Comparison of ENCODE assay signal across 19 cellular contexts in the genomic region with DNA sequence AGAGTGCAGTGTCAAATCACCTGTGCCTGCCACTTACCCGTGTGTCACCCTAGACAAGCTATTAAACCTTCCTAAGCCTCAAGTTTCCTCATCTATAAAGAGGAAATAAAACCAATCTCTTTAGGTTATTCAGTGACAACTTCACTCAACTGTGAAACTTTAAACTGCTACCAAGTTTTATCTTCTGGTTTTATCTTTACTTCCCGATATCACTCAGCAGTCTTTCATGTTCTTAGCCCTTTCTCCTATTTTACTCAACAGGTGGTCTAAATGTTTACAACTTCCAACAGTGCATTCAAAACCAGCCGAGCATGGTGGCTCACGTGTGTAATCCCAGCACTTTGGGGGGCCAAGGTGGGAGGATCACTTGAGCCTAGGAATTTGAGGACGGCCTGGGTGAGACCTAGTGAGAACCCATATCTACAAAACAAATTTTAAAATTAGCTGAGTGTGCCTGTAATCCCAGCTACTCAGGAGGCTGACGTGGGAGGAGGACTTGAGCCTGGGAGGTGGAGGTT. TPM values are rescaled to one million over a fixed set of nuclear protein-coding genes. Genes with fewer than 3 reads are reported as not detected.
DNase-seq lines count a peak whose midpoint lies in the region; ATAC-seq, FAIRE-seq and TF ChIP-seq lines count a peak whose summit lies in the region.
"Had no signal": no experiment of that assay in that cellular context is flagged by ENCODE, and none has a peak within 500 bp of the region (broad histone marks: within the 10 kb centered on the region; RNA-seq: fewer than 3 reads in every experiment).

No MANE protein-coding gene starts in this region.

- peaks cover 12% of the 10 kb centered on the region for H3K4me1 Mint-ChIP-seq in activated T-cell treated with anti-CD3 and anti-CD28 coated beads, Interleukin-2, amount 50 U/mL, for 4 hours (ENCODE audit: low read depth)
- peaks cover 13% of the 10 kb centered on the region for H3K4me1 Mint-ChIP-seq in activated T-helper 17 cell treated with anti-CD3 and anti-CD28 coated beads, Interleukin-2, amount 50 U/mL, for 72 hours
- peaks cover 19% of the 10 kb centered on the region for H3K4me1 Mint-ChIP-seq in stimulated activated memory B cell treated with anti-CD40 and anti-IgM and Interleukin-4, amounts not matched to agents 10 μg/mL and 1 μg/mL and 100 μg/mL, for 72 hours
- H3K4me1 Mint-ChIP-seq in progenitor cell of endocrine pancreas (ENCODE audit: low read depth): peaks cover 9% of the 10 kb centered on the region

- peak; percentile 62 to 73 for ATAC-seq in activated T-cell treated with anti-CD3 and anti-CD28 coated beads, Interleukin-2, amount 50 U/mL, for 4 hours
- ATAC-seq in HG02678 (IDR thresholded peaks at IDR 0.05; ENCODE audit: unreplicated experiment): peak; percentile 67
- peak; percentile 63 for ATAC-seq in activated T-helper 17 cell treated with anti-CD3 and anti-CD28 coated beads, Interleukin-2, amount 50 U/mL, for 72 hours (replicated peaks)
- peak; percentile 34 for ATAC-seq in stimulated activated memory B cell treated with anti-CD40 and anti-IgM and Interleukin-4, amounts not matched to agents 10 μg/mL and 1 μg/mL and 100 μg/mL, for 72 hours
- ATAC-seq: heart right ventricle had no signal

- no peak overlapping the region for H3K4me3 Mint-ChIP-seq in activated T-cell treated with anti-CD3 and anti-CD28 coated beads, Interleukin-2, amount 50 U/mL, for 4 hours
- H3K4me3 Mint-ChIP-seq in activated T-helper 17 cell treated with anti-CD3 and anti-CD28 coated beads, Interleukin-2, amount 50 U/mL, for 72 hours: no peak overlapping the region
- H3K4me3 Mint-ChIP-seq in stimulated activated memory B cell treated with anti-CD40 and anti-IgM and Interleukin-4, amounts not matched to agents 10 μg/mL and 1 μg/mL and 100 μg/mL, for 72 hours: no peak overlapping the region
- H3K4me3 Mint-ChIP-seq in progenitor cell of endocrine pancreas (ENCODE audit: low read depth): no peak overlapping the region
- H3K4me3 Mint-ChIP-seq: activated T-helper 1 cell treated with anti-CD3 and anti-CD28 coated beads, Interleukin-12 subunit alpha, Interleukin-12 subunit beta, Interleukin-2, Interleukin-4 antibody, amounts not matched to agents 30 ng/mL and 10 ng/mL and 1 ng/mL, durations not matched to agents 14 hours and 24 hours and 36 hours had no signal

- no peaks in the 10 kb centered on the region for H3K36me3 ChIP-seq in small intestine (ENCODE audit: control insufficient read depth in 2 of 2, insufficient read depth in 2 of 2, low read length in 2 of 2)
- H3K36me3 ChIP-seq: ascending aorta, heart right ventricle, prostate gland, thyroid gland had no signal

- H3K36me3 Mint-ChIP-seq in activated T-cell treated with anti-CD3 and anti-CD28 coated beads, Interleukin-2, amount 50 U/mL, for 4 hours (ENCODE audit: insufficient read depth): no peaks in the 10 kb centered on the region
- H3K36me3 Mint-ChIP-seq in activated T-helper 17 cell treated with anti-CD3 and anti-CD28 coated beads, Interleukin-2, amount 50 U/mL, for 72 hours (ENCODE audit: low read depth): no peaks in the 10 kb centered on the region
- no peaks in the 10 kb centered on the region for H3K36me3 Mint-ChIP-seq in stimulated activated memory B cell treated with anti-CD40 and anti-IgM and Interleukin-4, amounts not matched to agents 10 μg/mL and 1 μg/mL and 100 μg/mL, for 72 hours
- H3K36me3 Mint-ChIP-seq in progenitor cell of endocrine pancreas (ENCODE audit: insufficient read depth): no peaks in the 10 kb centered on the region

- H3K27ac ChIP-seq in small intestine (ENCODE audit: low read depth in 1 of 2, low read length in 1 of 2): no peak overlapping the region
- H3K27ac ChIP-seq: ascending aorta, coronary artery, heart right ventricle, prostate gland, thyroid gland, VCaP had no signal

- FAIRE-seq in small intestine (lab: Jason Lieb, UNC): no peak

- no peaks in the 10 kb centered on the region for H3K9me3 ChIP-seq in small intestine (ENCODE audit: control insufficient read depth, low read depth)
- H3K9me3 ChIP-seq: ascending aorta, heart right ventricle, prostate gland, SK-N-SH, thyroid gland had no signal

- peaks cover 19% of the 10 kb centered on the region for H3K27me3 Mint-ChIP-seq in activated T-cell treated with anti-CD3 and anti-CD28 coated beads, Interleukin-2, amount 50 U/mL, for 4 hours (ENCODE audit: low read depth)
- peaks cover 24% of the 10 kb centered on the region for H3K27me3 Mint-ChIP-seq in activated T-helper 17 cell treated with anti-CD3 and anti-CD28 coated beads, Interleukin-2, amount 50 U/mL, for 72 hours
- peaks cover 17% of the 10 kb centered on the region for H3K27me3 Mint-ChIP-seq in stimulated activated memory B cell treated with anti-CD40 and anti-IgM and Interleukin-4, amounts not matched to agents 10 μg/mL and 1 μg/mL and 100 μg/mL, for 72 hours
- H3K27me3 Mint-ChIP-seq in progenitor cell of endocrine pancreas: peaks cover 29% of the 10 kb centered on the region

- no peak for TF ChIP-seq CTCF in progenitor cell of endocrine pancreas (IDR thresholded peaks at IDR 0.05; ENCODE audit: unreplicated experiment)

- no peak overlapping the region for H3K27ac Mint-ChIP-seq in activated T-helper 17 cell treated with anti-CD3 and anti-CD28 coated beads, Interleukin-2, amount 50 U/mL, for 72 hours
- H3K27ac Mint-ChIP-seq in stimulated activated memory B cell treated with anti-CD40 and anti-IgM and Interleukin-4, amounts not matched to agents 10 μg/mL and 1 μg/mL and 100 μg/mL, for 72 hours: no peak overlapping the region
- H3K27ac Mint-ChIP-seq in progenitor cell of endocrine pancreas: no peak overlapping the region
- H3K27ac Mint-ChIP-seq: activated T-helper 1 cell treated with anti-CD3 and anti-CD28 coated beads, Interleukin-12 subunit alpha, Interleukin-12 subunit beta, Interleukin-2, Interleukin-4 antibody, amounts not matched to agents 30 ng/mL and 10 ng/mL and 1 ng/mL, durations not matched to agents 14 hours and 24 hours and 36 hours had no signal

- DNase-seq in activated T-cell treated with anti-CD3 and anti-CD28 coated beads, Interleukin-2, amount 50 U/mL, for 4 hours: no peak
- DNase-seq in activated T-cell treated with anti-CD3 and anti-CD28 coated beads for 4 hours: no peak
- DNase-seq in progenitor cell of endocrine pancreas (ENCODE audit: low spot score, unreplicated experiment): no peak
- DNase-seq in NCI-H2171 treated with DMSO at 0.1 percent for 48 hours (lab: John Stamatoyannopoulos, UW): no peak
- DNase-seq in small intestine: no peak
- DNase-seq: heart right ventricle, kidney glomerular epithelial cell, NCI-H1092, NCI-H345, SK-N-SH, thyroid gland had no signal

- no peaks in the 10 kb centered on the region for H3K9me3 Mint-ChIP-seq in activated T-cell treated with anti-CD3 and anti-CD28 coated beads, Interleukin-2, amount 50 U/mL, for 4 hours
- H3K9me3 Mint-ChIP-seq in activated T-helper 17 cell treated with anti-CD3 and anti-CD28 coated beads, Interleukin-2, amount 50 U/mL, for 72 hours: no peaks in the 10 kb centered on the region
- no peaks in the 10 kb centered on the region for H3K9me3 Mint-ChIP-seq in stimulated activated memory B cell treated with anti-CD40 and anti-IgM and Interleukin-4, amounts not matched to agents 10 μg/mL and 1 μg/mL and 100 μg/mL, for 72 hours
- no peaks in the 10 kb centered on the region for H3K9me3 Mint-ChIP-seq in progenitor cell of endocrine pancreas (ENCODE audit: low read depth)
- H3K9me3 Mint-ChIP-seq: activated T-helper 1 cell treated with anti-CD3 and anti-CD28 coated beads, Interleukin-12 subunit alpha, Interleukin-12 subunit beta, Interleukin-2, Interleukin-4 antibody, amounts not matched to agents 30 ng/mL and 10 ng/mL and 1 ng/mL, durations not matched to agents 14 hours and 24 hours and 36 hours had no signal

- no peaks in the 10 kb centered on the region for H3K4me1 ChIP-seq in small intestine (ENCODE audit: control insufficient read depth in 2 of 2, insufficient read depth in 1 of 2, low read depth in 1 of 2, low read length in 1 of 2)
- H3K4me1 ChIP-seq: ascending aorta, prostate gland had no signal

- WGBS in small intestine, 3 donors: 44 to 57% (median 57%) methylated on average over 6 of the region's 6 CpGs

- H3K27me3 ChIP-seq in small intestine (ENCODE audit: control insufficient read depth in 2 of 2, insufficient read depth in 2 of 2, low read length in 2 of 2): no peaks in the 10 kb centered on the region
- H3K27me3 ChIP-seq: ascending aorta, heart right ventricle, thyroid gland had no signal

- no peak overlapping the region for H3K4me3 ChIP-seq in small intestine (ENCODE audit: low read depth in 1 of 2, low read length in 2 of 2)
- H3K4me3 ChIP-seq: ascending aorta, coronary artery, heart right ventricle, prostate gland, thyroid gland had no signal

RNA-seq across cellular contexts. Expression of a gene that starts 59.6 kb away (rescaled TPM):
- 10 to 100 TPM; 20.5 to 22.8 (median 21.9) TPM for total RNA-seq in activated T-cell treated with anti-CD3 and anti-CD28 coated beads, Interleukin-2, amount 50 U/mL, for 4 hours
- total RNA-seq in activated T-helper 17 cell treated with anti-CD3 and anti-CD28 coated beads, Interleukin-2, amount 50 U/mL, for 72 hours: 10 to 100 TPM; 20.9 to 26.0 TPM
- 28.9 and 32.7 TPM in 2 replicates for total RNA-seq in progenitor cell of endocrine pancreas
- polyA plus RNA-seq in small intestine: 10 to 100 TPM in 1 of 3 donors, 1 to 10 TPM in 2; 6.8 to 12.6 (median 7.4) TPM

RNA-seq across cellular contexts. Expression of a gene that starts 59.7 kb away (rescaled TPM):
- 10 to 100 TPM; 15.7 to 16.3 (median 16.0) TPM for total RNA-seq in activated T-cell treated with anti-CD3 and anti-CD28 coated beads, Interleukin-2, amount 50 U/mL, for 4 hours
- total RNA-seq in activated T-helper 17 cell treated with anti-CD3 and anti-CD28 coated beads, Interleukin-2, amount 50 U/mL, for 72 hours: 1 to 10 TPM; 4.8 to 8.4 TPM
- total RNA-seq in progenitor cell of endocrine pancreas: 8.4 and 8.8 TPM in 2 replicates
- polyA plus RNA-seq in small intestine: 1 to 10 TPM; 1.3 to 2.6 (median 1.6) TPM
